In the genomic region with DNA sequence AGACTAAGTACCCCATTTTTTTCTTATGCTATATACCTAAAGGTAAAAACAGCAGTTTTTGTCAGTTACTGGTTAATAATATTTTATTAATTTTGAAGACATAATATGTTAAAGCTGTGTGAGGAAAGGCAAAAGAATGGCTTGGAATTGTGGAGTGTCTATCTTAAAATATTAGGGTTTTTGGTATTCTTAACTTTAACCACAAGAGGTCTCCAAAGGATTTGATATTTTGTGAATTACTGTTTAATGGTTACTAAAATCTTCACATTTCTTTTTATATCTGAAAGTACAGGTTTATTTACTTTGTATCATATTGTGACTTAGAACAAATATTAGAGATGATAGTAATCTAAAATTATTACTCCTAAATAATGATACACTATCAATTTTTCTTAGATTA, we compare ENCODE assay signal across 10 cellular contexts. TPM values are rescaled to one million over a fixed set of nuclear protein-coding genes. Genes with fewer than 3 reads are reported as not detected.
DNase-seq lines count a peak whose midpoint lies in the region; ATAC-seq, FAIRE-seq and TF ChIP-seq lines count a peak whose summit lies in the region.
"Had no signal": no experiment of that assay in that cellular context is flagged by ENCODE, and none has a peak within 500 bp of the region (broad histone marks: within the 10 kb centered on the region; RNA-seq: fewer than 3 reads in every experiment).

No MANE protein-coding gene starts in this region.

- no peak overlapping the region for H3K4me2 ChIP-seq in HepG2 (ENCODE audit: low read depth, low read length)

- H3K27me3 ChIP-seq in BE2C (no peaks in the 10 kb centered on the region), HepG2 (ENCODE audit: control insufficient read depth in 1 of 2, insufficient read depth in 2 of 2, low read length in 2 of 2) (no peaks in the 10 kb centered on the region), esophagus squamous epithelium (no peaks in the 10 kb centered on the region)
- H3K27me3 ChIP-seq: ovary had no signal

- intact Hi-C loops in HepG2 (cut with micrococcal nuclease; ENCODE audit: unreplicated experiment) = loop anchor here (2.0 kb wide), 1 partner anchor 478 kb away; no protein-coding TSS in a partner anchor
- intact Hi-C loops in posterior cingulate gyrus (cut with DNase I) = loop anchor here (1.0 to 2.0 kb wide), 2 partner anchors 509 to 612 kb away; no protein-coding TSS in a partner anchor
- intact Hi-C loops in esophagus squamous epithelium (cut with DNase I) = no loop called here

- no peak overlapping the region for H3K9ac ChIP-seq in HepG2 (ENCODE audit: insufficient read depth, low read depth, low read length)

- FAIRE-seq in HepG2 (lab: Jason Lieb, UNC) = no peak

- CTCF ChIA-PET in HepG2 (lab: Yijun Ruan, JAX; ENCODE audit: low intra/inter-chr PET ratio, low total read pairs) = interaction anchor here (1.3 kb wide), 1 partner anchor 479 kb away, joined by 3 read pairs; no protein-coding TSS in a partner anchor

- H3K4me3 ChIP-seq in BE2C (ENCODE audit: low read depth, low read length) = no peak overlapping the region
- no peak overlapping the region for H3K4me3 ChIP-seq in astrocyte of the cerebellum (ENCODE audit: low read depth, low read length)
- H3K4me3 ChIP-seq in HepG2 (replicated peaks in 1 of 3; ENCODE audit: insufficient read depth in 1 of 3, low read depth in 2 of 3, low read length in 3 of 3) = no peak overlapping the region
- H3K4me3 ChIP-seq in esophagus squamous epithelium = no peak overlapping the region
- H3K4me3 ChIP-seq: ovary had no signal

- BruUV-seq in HepG2 (replicated peaks; lab: Mats Ljungman, UMichigan) = no TSS peak

- no peak for DNase-seq in BE2C
- DNase-seq in HT-29 (ENCODE audit: low spot score) = peak; percentile 44
- DNase-seq in astrocyte of the cerebellum (ENCODE audit: low read depth) = peak; percentile 12
- DNase-seq in HepG2 (ENCODE audit: low spot score) = peak; percentile 6
- no peak for DNase-seq in anterior cingulate cortex (lab: John Stamatoyannopoulos, UW)
- no peak for DNase-seq in GF-D8 (lab: John Stamatoyannopoulos, UW)
- no peak for DNase-seq in posterior cingulate gyrus
- no peak for DNase-seq in esophagus squamous epithelium (lab: John Stamatoyannopoulos, UW)
- DNase-seq: activated naive CD8-positive, alpha-beta T cell treated with anti-CD3 and anti-CD28 coated beads, Interleukin-2, amount 10 ng/mL, durations not matched to agents 7 days and 5 days; ovary had no signal

- TF ChIP-seq EP300 in HepG2 (IDR thresholded peaks at IDR 0.05; ENCODE audit: low read depth in 2 of 2, low read length in 2 of 2) (no peak), HepG2 (CRISPR knock-in tag; IDR thresholded peaks at IDR 0.05; ENCODE audit: borderline replicate concordance) (no peak)

- ATAC-seq in HepG2 = no peak

- H2AFZ ChIP-seq in HepG2 (ENCODE audit: low read length) = no peak overlapping the region

- H3K27ac ChIP-seq in HepG2 (ENCODE audit: extremely low read length, insufficient read depth, low read length) (no peak overlapping the region), esophagus squamous epithelium (no peak overlapping the region)
- H3K27ac ChIP-seq: ovary had no signal

- peaks cover 5% of the 10 kb centered on the region for H3K79me2 ChIP-seq in HepG2 (ENCODE audit: insufficient read depth, low read length)

- H3K4me1 ChIP-seq in BE2C (no peaks in the 10 kb centered on the region), HepG2 (ENCODE audit: insufficient read depth, low read length) (no peaks in the 10 kb centered on the region), esophagus squamous epithelium (no peaks in the 10 kb centered on the region)

- in situ Hi-C loops in astrocyte of the cerebellum (cut with HindIII; ENCODE audit: low sequenced_read_pairs) (no loop called here), HepG2 (cut with HindIII; ENCODE audit: extremely low pct_ligation_motif_present, low pct_unique_long_range_greater_than_20kb) (no loop called here)

- POLR2A ChIA-PET in HepG2 (lab: Yijun Ruan, JAX) = no interaction called here

- TF ChIP-seq RAD21 in HepG2 (CRISPR knock-in tag; IDR thresholded peaks at IDR 0.05) = no peak

- TF ChIP-seq CTCF in BE2C (IDR thresholded peaks at IDR 0.05; ENCODE audit: low read depth, low read length) (peak; percentile 30; the same call in 1 of the 2 replicates), astrocyte of the cerebellum (IDR thresholded peaks at IDR 0.05; ENCODE audit: low read depth, low read length, missing control alignments) (no peak), HepG2 (CRISPR knock-in tag; IDR thresholded peaks at IDR 0.05) (no peak), esophagus squamous epithelium (IDR thresholded peaks at IDR 0.05) (peak in 3 of 6 experiments; percentile 18 to 41 (median 22))

- no peaks in the 10 kb centered on the region for H4K20me1 ChIP-seq in HepG2 (ENCODE audit: insufficient read depth, low read length)

- no peaks in the 10 kb centered on the region for H3K9me3 ChIP-seq in BE2C
- H3K9me3 ChIP-seq in HepG2 (ENCODE audit: low read length) = no peaks in the 10 kb centered on the region
- no peaks in the 10 kb centered on the region for H3K9me3 ChIP-seq in esophagus squamous epithelium
- H3K9me3 ChIP-seq: ovary had no signal

- H3K36me3 ChIP-seq in BE2C = no peaks in the 10 kb centered on the region
- peaks cover 0 to 4% of the 10 kb centered on the region in 2 experiments; a peak in 2 of 5 replicates for H3K36me3 ChIP-seq in HepG2 (replicated peaks in 1 of 2; ENCODE audit: control insufficient read depth in 1 of 2, insufficient read depth in 2 of 2, low read length in 2 of 2)
- H3K36me3 ChIP-seq in esophagus squamous epithelium = peaks cover 0 to 35% (median 0%) of the 10 kb centered on the region in 3 donors
- H3K36me3 ChIP-seq: ovary had no signal

- no peak for TF ChIP-seq POLR2A in HepG2 (IDR thresholded peaks at IDR 0.05; ENCODE audit: insufficient read depth in 1 of 2, low read depth in 2 of 2, low read length in 2 of 2)
- no peak for TF ChIP-seq POLR2A in esophagus squamous epithelium (IDR thresholded peaks at IDR 0.05)

RNA-seq across cellular contexts. Expression of a gene that starts 32.0 kb away (rescaled TPM):
- 10.3 TPM for polyA plus RNA-seq in BE2C (2012; ENCODE audit: insufficient read depth, insufficient read length, low read depth)
- total RNA-seq in HT-29 (2014; rRNA removed; shearing (Covaris generic)) = 34.1 and 34.5 TPM in 2 replicates
- total RNA-seq in HepG2 (2016; rRNA removed; fragmentation: Illumina TruSeq; extraction: Trizol) (59.0 and 77.6 TPM in 2 replicates), esophagus squamous epithelium (10 to 100 TPM in 2 of 4 donors, 1 to 10 TPM in 2; 6.2 to 22.7 (median 13.4) TPM)
- total RNA-seq in HepG2 (2016; cell fraction: cytosol; rRNA removed; fragmentation: Illumina TruSeq; extraction: Trizol; ENCODE audit: low read depth) = 6.9 and 8.9 TPM in 2 replicates
- total RNA-seq in HepG2 (2016; cell fraction: insoluble cytoplasmic fraction; rRNA removed; fragmentation: Illumina TruSeq; extraction: Trizol) = 60.7 and 85.7 TPM in 2 replicates
- total RNA-seq in HepG2 (2016; cell fraction: membrane; rRNA removed; fragmentation: Illumina TruSeq; extraction: Trizol) = 30.0 and 33.9 TPM in 2 replicates
- total RNA-seq in HepG2 (2016; cell fraction: nucleus; rRNA removed; fragmentation: Illumina TruSeq; extraction: Trizol) = 25.8 and 26.7 TPM in 2 replicates
- polyA plus RNA-seq in HepG2 (2011; rRNA removed) = 15.4 and 22.8 TPM in 2 replicates
- polyA plus RNA-seq in HepG2 (2011; cell fraction: cytosol; rRNA removed) = 14.6 and 14.7 TPM in 2 replicates
- polyA plus RNA-seq in HepG2 (2011; cell fraction: nucleus; rRNA removed) = 10.6 and 10.7 TPM in 2 replicates
- 9.9 and 21.3 TPM in 2 replicates for polyA plus RNA-seq in HepG2 (2012)
- 9.7 and 10.2 TPM in 2 replicates for polyA plus RNA-seq in HepG2 (2016; cell fraction: cytosol; fragmentation: Illumina TruSeq; extraction: Trizol; ENCODE audit: low read depth)
- polyA plus RNA-seq in HepG2 (2016; cell fraction: insoluble cytoplasmic fraction; fragmentation: Illumina TruSeq; extraction: Trizol; ENCODE audit: low read depth) = 91.9 and 106 TPM in 2 replicates
- polyA plus RNA-seq in HepG2 (2016; cell fraction: membrane; fragmentation: Illumina TruSeq; extraction: Trizol; ENCODE audit: low read depth) = 23.7 and 24.9 TPM in 2 replicates
- 43.3 and 48.3 TPM in 2 replicates for polyA plus RNA-seq in HepG2 (2016; cell fraction: nucleus; fragmentation: Illumina TruSeq; extraction: Trizol; ENCODE audit: insufficient read depth, low read depth)
- 17.6 and 77.2 TPM in 2 replicates for polyA minus RNA-seq in HepG2 (2011; rRNA and poly(A)+ RNA removed; ENCODE audit: low replicate concordance)
- polyA minus RNA-seq in HepG2 (2011; cell fraction: cytosol; rRNA and poly(A)+ RNA removed) = 17.2 and 26.2 TPM in 2 replicates
- 14.4 and 17.8 TPM in 2 replicates for polyA minus RNA-seq in HepG2 (2011; cell fraction: nucleus; rRNA and poly(A)+ RNA removed)

RNA-seq across cellular contexts. Expression of a gene that starts 32.3 kb away (rescaled TPM):
- polyA plus RNA-seq in BE2C (2012; ENCODE audit: insufficient read depth, insufficient read length, low read depth) = 4.4 TPM
- 7.1 and 7.4 TPM in 2 replicates for total RNA-seq in HT-29 (2014; rRNA removed; shearing (Covaris generic))
- 16.4 and 19.6 TPM in 2 replicates for total RNA-seq in HepG2 (2016; rRNA removed; fragmentation: Illumina TruSeq; extraction: Trizol)
- total RNA-seq in HepG2 (2016; cell fraction: cytosol; rRNA removed; fragmentation: Illumina TruSeq; extraction: Trizol; ENCODE audit: low read depth) = 21.1 and 23.7 TPM in 2 replicates
- total RNA-seq in HepG2 (2016; cell fraction: insoluble cytoplasmic fraction; rRNA removed; fragmentation: Illumina TruSeq; extraction: Trizol) = 15.4 and 19.9 TPM in 2 replicates
- 14.0 TPM in 2 replicates for total RNA-seq in HepG2 (2016; cell fraction: membrane; rRNA removed; fragmentation: Illumina TruSeq; extraction: Trizol)
- 23.0 and 25.3 TPM in 2 replicates for total RNA-seq in HepG2 (2016; cell fraction: nucleus; rRNA removed; fragmentation: Illumina TruSeq; extraction: Trizol)
- 2.9 and 4.0 TPM in 2 replicates for polyA plus RNA-seq in HepG2 (2011; rRNA removed)
- 1.9 and 2.5 TPM in 2 replicates for polyA plus RNA-seq in HepG2 (2011; cell fraction: cytosol; rRNA removed)
- polyA plus RNA-seq in HepG2 (2011; cell fraction: nucleus; rRNA removed) = 1.6 and 1.7 TPM in 2 replicates
- 5.0 and 6.0 TPM in 2 replicates for polyA plus RNA-seq in HepG2 (2012)
- polyA plus RNA-seq in HepG2 (2016; cell fraction: cytosol; fragmentation: Illumina TruSeq; extraction: Trizol; ENCODE audit: low read depth) = 0.79 and 0.83 TPM in 2 replicates
- 11.2 and 11.9 TPM in 2 replicates for polyA plus RNA-seq in HepG2 (2016; cell fraction: insoluble cytoplasmic fraction; fragmentation: Illumina TruSeq; extraction: Trizol; ENCODE audit: low read depth)
- 2.0 and 2.1 TPM in 2 replicates for polyA plus RNA-seq in HepG2 (2016; cell fraction: membrane; fragmentation: Illumina TruSeq; extraction: Trizol; ENCODE audit: low read depth)
- 6.7 and 7.3 TPM in 2 replicates for polyA plus RNA-seq in HepG2 (2016; cell fraction: nucleus; fragmentation: Illumina TruSeq; extraction: Trizol; ENCODE audit: insufficient read depth, low read depth)
- polyA minus RNA-seq in HepG2 (2011; rRNA and poly(A)+ RNA removed; ENCODE audit: low replicate concordance) = 4.5 and 8.0 TPM in 2 replicates
- 6.8 and 7.2 TPM in 2 replicates for polyA minus RNA-seq in HepG2 (2011; cell fraction: cytosol; rRNA and poly(A)+ RNA removed)
- polyA minus RNA-seq in HepG2 (2011; cell fraction: nucleus; rRNA and poly(A)+ RNA removed) = 25.1 and 28.5 TPM in 2 replicates
- 10 to 100 TPM in 3 of 4 donors, 1 to 10 TPM in 1; 6.6 to 12.5 (median 11.6) TPM for total RNA-seq in esophagus squamous epithelium

Comparison
In these comparisons a context has a peak if more than half of its experiments do, and no peak if none do; other contexts are left out.
1. DNase-seq: peak in HT-29 (single experiment), astrocyte of the cerebellum (single experiment) and HepG2 (single experiment); none in BE2C (single experiment), anterior cingulate cortex (0 of 58), GF-D8 (single experiment), posterior cingulate gyrus (0 of 10) and esophagus squamous epithelium (single experiment).